Comparison of ENCODE assay signal across 8 cellular contexts in the genomic region with DNA sequence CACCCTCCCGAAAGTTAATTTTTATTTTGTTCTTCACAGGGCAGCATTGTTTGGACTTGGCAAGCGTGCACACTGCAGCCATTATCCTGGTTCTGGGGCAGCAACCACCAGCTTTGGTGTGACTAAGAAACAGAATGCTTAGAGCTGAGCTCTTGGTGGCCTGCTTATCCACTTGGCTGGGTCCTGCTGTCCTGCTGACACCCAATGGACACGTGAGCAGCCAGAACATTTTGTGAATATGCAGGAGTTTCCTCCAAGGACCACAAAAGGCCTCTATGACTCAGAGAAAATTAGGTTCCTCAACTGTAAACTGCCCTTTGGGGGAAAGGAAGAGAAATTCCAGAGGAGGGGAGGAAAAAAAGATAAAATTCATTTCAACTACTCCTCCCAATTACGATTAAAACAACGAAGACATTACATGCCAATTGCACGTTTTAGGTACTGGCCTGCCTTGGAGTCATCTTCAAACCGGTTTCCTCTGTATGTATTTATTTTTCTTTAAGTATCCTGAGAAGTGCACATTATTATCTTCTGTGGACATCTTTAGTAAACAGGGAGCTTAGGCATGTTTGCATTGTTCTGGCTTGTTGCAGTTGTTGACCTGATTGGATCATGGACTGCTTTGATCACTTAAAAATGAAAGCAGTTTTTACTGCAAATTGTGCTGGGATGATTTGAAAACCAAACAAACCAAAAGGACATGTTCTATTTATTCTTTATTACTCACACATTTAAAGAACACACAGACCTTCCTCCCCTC.
DNase-seq lines count a peak whose midpoint lies in the region; ATAC-seq, FAIRE-seq and TF ChIP-seq lines count a peak whose summit lies in the region.

No MANE protein-coding gene starts in this region.

- H3K36me3 ChIP-seq in osteoblast (ENCODE audit: insufficient read depth, low read length) (no peaks in the 10 kb centered on the region), HAP-1 (replicated peaks) (no peaks in the 10 kb centered on the region)

- peaks cover 15% of the 10 kb centered on the region for H3K4me1 ChIP-seq in osteoblast (ENCODE audit: insufficient read depth, low read length)
- H3K4me1 ChIP-seq in HAP-1 = no peaks in the 10 kb centered on the region

- DNase-seq in EH (ENCODE audit: low read depth) (peak; percentile 92), NOMO-1 treated with dmso at 0.1 percent for 144 hours (lab: John Stamatoyannopoulos, UW; ENCODE audit: unreplicated experiment) (peak; percentile 5), fibroblast of mammary gland (ENCODE audit: low read depth) (peak; percentile 46), osteoblast (ENCODE audit: insufficient read length, low spot score, missing footprints) (peak; percentile 76), HAP-1 (ENCODE audit: low spot score in 2 of 2) (no peak), GM12892 (ENCODE audit: insufficient read length) (no peak), NCI-H1092 treated with DMSO at 0.1 percent for 48 hours (lab: John Stamatoyannopoulos, UW) (no peak)

- H3K79me2 ChIP-seq in osteoblast (ENCODE audit: insufficient read depth, low read length) = no peaks in the 10 kb centered on the region

- peak overlapping the region; percentile 27 for H3K27ac ChIP-seq in osteoblast (ENCODE audit: low read depth, low read length)

- FAIRE-seq in GM12892 (lab: Jason Lieb, UNC) = no peak

- ATAC-seq in HG03097 (IDR thresholded peaks at IDR 0.05; ENCODE audit: low FRiP score, unreplicated experiment) = no peak

- H3K9me3 ChIP-seq in osteoblast (ENCODE audit: low read depth, low read length) (no peaks in the 10 kb centered on the region), HAP-1 (no peaks in the 10 kb centered on the region)

- H2AFZ ChIP-seq in osteoblast (ENCODE audit: low read length) = no peak overlapping the region

- TF ChIP-seq POLR2A in GM12892 (IDR thresholded peaks at IDR 0.05; ENCODE audit: low read depth, low read length) = no peak

- H3K4me3 ChIP-seq in fibroblast of mammary gland (ENCODE audit: control insufficient read depth, low read depth, low read length) (no peak overlapping the region), osteoblast (ENCODE audit: insufficient read depth, low read length) (peak overlapping the region; percentile 17), HAP-1 (no peak overlapping the region)

- in situ Hi-C loops in HAP-1 (cut with MboI; ENCODE audit: low sequenced_read_pairs) = no loop called here

- H3K27me3 ChIP-seq in osteoblast (ENCODE audit: insufficient read depth, low read length) (no peaks in the 10 kb centered on the region), HAP-1 (ENCODE audit: low read depth) (no peaks in the 10 kb centered on the region)

- no peak for TF ChIP-seq CTCF in fibroblast of mammary gland (conservative IDR thresholded peaks at IDR 0.05; ENCODE audit: control insufficient read depth, insufficient read depth, low read depth, low read length)
- no peak for TF ChIP-seq CTCF in osteoblast (IDR thresholded peaks at IDR 0.05; ENCODE audit: extremely low read depth, low read depth, low read length)

- H4K20me1 ChIP-seq in osteoblast (ENCODE audit: insufficient read depth, low read length) = no peaks in the 10 kb centered on the region

- H3K4me2 ChIP-seq in osteoblast (ENCODE audit: insufficient read depth, low read length) = peak overlapping the region; percentile 69

Comparison
In these comparisons a context has a peak if more than half of its experiments do, and no peak if none do; other contexts are left out.
1. DNase-seq: peak in EH (single experiment), NOMO-1 treated with dmso at 0.1 percent for 144 hours (single experiment), fibroblast of mammary gland (single experiment) and osteoblast (single experiment); none in HAP-1 (0 of 2), GM12892 (single experiment) and NCI-H1092 treated with DMSO at 0.1 percent for 48 hours (single experiment).